In genomic region chr2:42791606-42792005, GRCh38 we compare ENCODE assay signal across 10 cellular contexts. TPM values are rescaled to one million over a fixed set of nuclear protein-coding genes. Genes with fewer than 3 reads are reported as not detected.
A peak's percentile ranks its signal among the peaks of the same experiment; 100 is the strongest.
DNase-seq lines count a peak whose midpoint lies in the region; ATAC-seq and TF ChIP-seq lines count a peak whose summit lies in the region.
"Had no signal": no experiment of that assay in that cellular context is flagged by ENCODE, and none has a peak within 500 bp of the region (broad histone marks: within the 10 kb centered on the region; RNA-seq: fewer than 3 reads in every experiment).

No MANE protein-coding gene starts in this region.

- H3K4me3 Mint-ChIP-seq in activated naive CD4-positive, alpha-beta T cell treated with anti-CD3 and anti-CD28 coated beads, Interleukin-2, amount 50 U/mL, for 24 hours, result peak overlapping the region; percentile 86
- peak overlapping the region; percentile 70 for H3K4me3 Mint-ChIP-seq in natural killer cell treated with Interleukin-12 subunit alpha and Interleukin-12 subunit beta and Interleukin-15 and Interleukin-18, amount 100 ng/mL, for 72 hours
- no peak overlapping the region for H3K4me3 Mint-ChIP-seq in HFFc6

- DNase-seq in activated naive CD4-positive, alpha-beta T cell treated with anti-CD3 and anti-CD28 coated beads, Interleukin-2, amount 50 U/mL, for 72 hours (ENCODE audit: low spot score in 2 of 2), result no peak
- DNase-seq in colonic mucosa, result no peak
- no peak for DNase-seq in natural killer cell treated with Interleukin-12 subunit alpha and Interleukin-12 subunit beta and Interleukin-15 and Interleukin-18, amount 100 ng/mL, for 72 hours (ENCODE audit: low spot score)
- no peak for DNase-seq in upper lobe of right lung
- DNase-seq in HFFc6, result no peak
- DNase-seq in MV-4-11 (lab: John Stamatoyannopoulos, UW), result no peak
- DNase-seq: effector memory CD4-positive, alpha-beta T cell; NCI-H187 treated with DMSO at 0.1 percent for 48 hours had no signal

- peak overlapping the region; percentile 87 for H3K27ac ChIP-seq in colonic mucosa
- H3K27ac ChIP-seq in upper lobe of right lung, result peak overlapping the region; percentile 81

- H3K27ac Mint-ChIP-seq in activated naive CD4-positive, alpha-beta T cell treated with anti-CD3 and anti-CD28 coated beads, Interleukin-2, amount 50 U/mL, for 24 hours, result no peak overlapping the region
- peak overlapping the region in 1 of 2 donors; percentile 12 for H3K27ac Mint-ChIP-seq in activated naive CD4-positive, alpha-beta T cell treated with anti-CD3 and anti-CD28 coated beads, Interleukin-2, amount 50 U/mL, for 72 hours
- peak overlapping the region in 1 of 2 donors; percentile 0 for H3K27ac Mint-ChIP-seq in natural killer cell treated with Interleukin-12 subunit alpha and Interleukin-12 subunit beta and Interleukin-15 and Interleukin-18, amount 100 ng/mL, for 72 hours
- H3K27ac Mint-ChIP-seq in HFFc6, result no peak overlapping the region

- peaks cover 24% of the 10 kb centered on the region for H3K27me3 Mint-ChIP-seq in activated naive CD4-positive, alpha-beta T cell treated with anti-CD3 and anti-CD28 coated beads, Interleukin-2, amount 50 U/mL, for 24 hours
- H3K27me3 Mint-ChIP-seq in natural killer cell treated with Interleukin-12 subunit alpha and Interleukin-12 subunit beta and Interleukin-15 and Interleukin-18, amount 100 ng/mL, for 72 hours, result peaks cover 39 to 48% of the 10 kb centered on the region in 2 donors
- peaks cover 43% of the 10 kb centered on the region for H3K27me3 Mint-ChIP-seq in HFFc6 (ENCODE audit: insufficient read depth)

- no peak for TF ChIP-seq CTCF in colonic mucosa (IDR thresholded peaks at IDR 0.05)
- no peak for TF ChIP-seq CTCF in upper lobe of right lung (IDR thresholded peaks at IDR 0.05)
- TF ChIP-seq CTCF in HFFc6 (IDR thresholded peaks at IDR 0.05), result no peak

- peak overlapping the region; percentile 59 for H3K4me3 ChIP-seq in colonic mucosa
- H3K4me3 ChIP-seq in upper lobe of right lung, result peak overlapping the region; percentile 63

- H3K9ac ChIP-seq in colonic mucosa (ENCODE audit: low read depth in 2 of 2, low read length in 2 of 2), result peak overlapping the region in 1 of 2 donors; percentile 82

- H3K36me3 Mint-ChIP-seq in activated naive CD4-positive, alpha-beta T cell treated with anti-CD3 and anti-CD28 coated beads, Interleukin-2, amount 50 U/mL, for 24 hours, result peaks cover 2% of the 10 kb centered on the region
- H3K36me3 Mint-ChIP-seq in activated naive CD4-positive, alpha-beta T cell treated with anti-CD3 and anti-CD28 coated beads, Interleukin-2, amount 50 U/mL, for 72 hours, result peaks cover 12 to 14% of the 10 kb centered on the region in 2 donors
- H3K36me3 Mint-ChIP-seq in natural killer cell treated with Interleukin-12 subunit alpha and Interleukin-12 subunit beta and Interleukin-15 and Interleukin-18, amount 100 ng/mL, for 72 hours, result no peaks in the 10 kb centered on the region
- H3K36me3 Mint-ChIP-seq in HFFc6 (ENCODE audit: low read depth), result 0 out of 2 replicates have a peak, but pooled peaks cover 7% of the 10 kb centered on the region

- H3K4me1 Mint-ChIP-seq in activated naive CD4-positive, alpha-beta T cell treated with anti-CD3 and anti-CD28 coated beads, Interleukin-2, amount 50 U/mL, for 24 hours, result peaks cover 31% of the 10 kb centered on the region
- peaks cover 13 to 22% of the 10 kb centered on the region in 2 donors for H3K4me1 Mint-ChIP-seq in natural killer cell treated with Interleukin-12 subunit alpha and Interleukin-12 subunit beta and Interleukin-15 and Interleukin-18, amount 100 ng/mL, for 72 hours (ENCODE audit: low read depth in 2 of 2)
- H3K4me1 Mint-ChIP-seq in HFFc6 (ENCODE audit: low read depth), result peaks cover 35% of the 10 kb centered on the region

- no peak for ATAC-seq in activated naive CD4-positive, alpha-beta T cell treated with anti-CD3 and anti-CD28 coated beads, Interleukin-2, amount 50 U/mL, for 72 hours
- ATAC-seq in natural killer cell treated with Interleukin-12 subunit alpha and Interleukin-12 subunit beta and Interleukin-15 and Interleukin-18, amount 100 ng/mL, for 72 hours, result no peak
- ATAC-seq in upper lobe of right lung (no peak), HG02852 (IDR thresholded peaks at IDR 0.05; ENCODE audit: unreplicated experiment) (no peak)

- H3K27me3 ChIP-seq in colonic mucosa (no peaks in the 10 kb centered on the region), upper lobe of right lung (no peaks in the 10 kb centered on the region)

- H3K9me3 ChIP-seq in colonic mucosa (no peaks in the 10 kb centered on the region), upper lobe of right lung (no peaks in the 10 kb centered on the region)

- H3K9me3 Mint-ChIP-seq in activated naive CD4-positive, alpha-beta T cell treated with anti-CD3 and anti-CD28 coated beads, Interleukin-2, amount 50 U/mL, for 24 hours, result no peaks in the 10 kb centered on the region
- peaks cover 0 to 6% of the 10 kb centered on the region in 2 donors for H3K9me3 Mint-ChIP-seq in activated naive CD4-positive, alpha-beta T cell treated with anti-CD3 and anti-CD28 coated beads, Interleukin-2, amount 50 U/mL, for 72 hours
- no peaks in the 10 kb centered on the region for H3K9me3 Mint-ChIP-seq in natural killer cell treated with Interleukin-12 subunit alpha and Interleukin-12 subunit beta and Interleukin-15 and Interleukin-18, amount 100 ng/mL, for 72 hours
- no peaks in the 10 kb centered on the region for H3K9me3 Mint-ChIP-seq in HFFc6

- intact Hi-C loops in colonic mucosa (cut with DNase I), result no loop called here
- intact Hi-C loops in upper lobe of right lung (cut with DNase I), result no loop called here

- H3K4me1 ChIP-seq in colonic mucosa (no peaks in the 10 kb centered on the region), upper lobe of right lung (peaks cover 8% of the 10 kb centered on the region)

- H3K36me3 ChIP-seq in colonic mucosa (no peaks in the 10 kb centered on the region), upper lobe of right lung (no peaks in the 10 kb centered on the region)

RNA-seq across cellular contexts. Expression of gene HAAO, which starts 0.8 kb away (rescaled TPM):
- total RNA-seq in activated naive CD4-positive, alpha-beta T cell treated with anti-CD3 and anti-CD28 coated beads, Interleukin-2, amount 50 U/mL, for 72 hours, result 1 to 10 TPM; 1.4 to 3.1 TPM
- total RNA-seq in colonic mucosa (10 to 100 TPM in 1 of 2 donors, 1 to 10 TPM in 1; 8.2 to 17.8 TPM), upper lobe of right lung (6.4 TPM)
- not detected for total RNA-seq in natural killer cell treated with Interleukin-12 subunit alpha and Interleukin-12 subunit beta and Interleukin-15 and Interleukin-18, amount 100 ng/mL, for 72 hours
- under 1 TPM in 4 of 6 experiments, not detected in 2; 0.30 to 0.58 (median 0.47) TPM for total RNA-seq in HFFc6 (2021; fragmentation: NEBNext Ultra II Directional; extraction: Animal tissue kit (Norgen Biotek cat#: 25700))

RNA-seq across cellular contexts. Expression of gene OXER1, which starts 27.7 kb away (rescaled TPM):
- total RNA-seq in activated naive CD4-positive, alpha-beta T cell treated with anti-CD3 and anti-CD28 coated beads, Interleukin-2, amount 50 U/mL, for 72 hours, result under 1 TPM; 0.25 to 0.54 TPM
- total RNA-seq in colonic mucosa (1 to 10 TPM; 1.3 to 3.9 TPM), upper lobe of right lung (1.1 TPM)
- not detected for total RNA-seq in natural killer cell treated with Interleukin-12 subunit alpha and Interleukin-12 subunit beta and Interleukin-15 and Interleukin-18, amount 100 ng/mL, for 72 hours
- not detected for total RNA-seq in HFFc6 (2021; fragmentation: NEBNext Ultra II Directional; extraction: Animal tissue kit (Norgen Biotek cat#: 25700))
